In genomic region chr2:47336259-47337238, GRCh38 we compare ENCODE assay signal across 1 cellular context.
TF ChIP-seq lines count a peak whose summit lies in the region.

No MANE protein-coding gene starts in this region.

TF ChIP-seq in GM12878, 131 proteins besides CTCF, POLR2A, EP300 and RAD21 (continued from another document):
- TF ChIP-seq WRNIP1 (IDR thresholded peaks at IDR 0.05; ENCODE audit: borderline replicate concordance, low read depth, low read length) (no peak), YBX1 (IDR thresholded peaks at IDR 0.05) (no peak), MYB (IDR thresholded peaks at IDR 0.05; ENCODE audit: borderline replicate concordance, low read depth, low read length) (no peak), RCOR1 (conservative IDR thresholded peaks at IDR 0.05; ENCODE audit: low read depth, low read length) (no peak), MAX (IDR thresholded peaks at IDR 0.05; ENCODE audit: low read depth, low read length) (no peak), STAT3 (IDR thresholded peaks at IDR 0.05; ENCODE audit: low read depth, low read length) (no peak), NR2F1 (conservative IDR thresholded peaks at IDR 0.05) (no peak), HDGF (IDR thresholded peaks at IDR 0.05) (no peak), MXI1 (IDR thresholded peaks at IDR 0.05; ENCODE audit: low read depth, low read length) (no peak), RELA (IDR thresholded peaks at IDR 0.05; ENCODE audit: borderline replicate concordance, partially characterized antibody) (no peak), ZNF207 (IDR thresholded peaks at IDR 0.05; ENCODE audit: borderline replicate concordance) (0 out of 2 replicates have a peak, but pooled peaks have one; percentile 30), FOXM1 (IDR thresholded peaks at IDR 0.05; ENCODE audit: low read depth, low read length) (no peak), LARP7 (IDR thresholded peaks at IDR 0.05) (no peak), PBX3 (IDR thresholded peaks at IDR 0.05; ENCODE audit: insufficient replicate concordance, low read depth, low read length) (no peak), MTA3 (IDR thresholded peaks at IDR 0.05; ENCODE audit: borderline replicate concordance, low read length) (no peak), ZBTB40 (IDR thresholded peaks at IDR 0.05; ENCODE audit: borderline replicate concordance) (no peak), CREB1 (IDR thresholded peaks at IDR 0.05; ENCODE audit: low read depth) (no peak), IRF5 (IDR thresholded peaks at IDR 0.05; ENCODE audit: borderline replicate concordance) (no peak), MYC (IDR thresholded peaks at IDR 0.05; ENCODE audit: insufficient read depth, insufficient read length, insufficient replicate concordance, low read length, severe bottlenecking) (no peak), TARDBP (IDR thresholded peaks at IDR 0.05; ENCODE audit: borderline replicate concordance) (no peak), USF2 (IDR thresholded peaks at IDR 0.05; ENCODE audit: borderline replicate concordance, low read depth, low read length) (no peak), TCF3 (IDR thresholded peaks at IDR 0.05; ENCODE audit: borderline replicate concordance, insufficient read depth, low read depth, low read length) (no peak), USF1 (IDR thresholded peaks at IDR 0.05; ENCODE audit: borderline replicate concordance, extremely low read length, insufficient read depth, low read depth, low read length) (no peak), ZBED1 (IDR thresholded peaks at IDR 0.05; ENCODE audit: borderline replicate concordance) (no peak), ASH2L (IDR thresholded peaks at IDR 0.05; ENCODE audit: borderline replicate concordance, low read depth) (no peak), HCFC1 (IDR thresholded peaks at IDR 0.05; ENCODE audit: low read length) (no peak), SIX5 (IDR thresholded peaks at IDR 0.05; ENCODE audit: low read depth, low read length, severe bottlenecking) (no peak), NRF1 (conservative IDR thresholded peaks at IDR 0.05; ENCODE audit: low read depth, low read length) (no peak), SREBF1 (IDR thresholded peaks at IDR 0.05; ENCODE audit: low read length) (no peak), BACH1 (IDR thresholded peaks at IDR 0.05; ENCODE audit: borderline replicate concordance) (no peak; the same call in 1 of the 2 replicates), IRF4 (IDR thresholded peaks at IDR 0.05; ENCODE audit: low read depth, low read length) (0 out of 2 replicates have a peak, but pooled peaks have one; percentile 23), MEF2B (IDR thresholded peaks at IDR 0.05; ENCODE audit: partially characterized antibody, poor library complexity, severe bottlenecking) (peak; percentile 31), KLF5 (IDR thresholded peaks at IDR 0.05; ENCODE audit: partially characterized antibody) (no peak), MLLT1 (IDR thresholded peaks at IDR 0.05) (peak; percentile 67), TBL1XR1 (IDR thresholded peaks at IDR 0.05; ENCODE audit: low read depth, low read length) (no peak), RUNX3 (IDR thresholded peaks at IDR 0.05; ENCODE audit: low read length) (peak; percentile 80), ATF7 (IDR thresholded peaks at IDR 0.05; ENCODE audit: low read depth) (peak; percentile 81)
